ENCODE assay signal across 22 cellular contexts in genomic region chr5:173313311-173313710, GRCh38. TPM values are rescaled to one million over a fixed set of nuclear protein-coding genes. Genes with fewer than 3 reads are reported as not detected.
DNase-seq lines count a peak whose midpoint lies in the region; ATAC-seq, FAIRE-seq and TF ChIP-seq lines count a peak whose summit lies in the region.
"Had no signal": no experiment of that assay in that cellular context is flagged by ENCODE, and none has a peak within 500 bp of the region (broad histone marks: within the 10 kb centered on the region; RNA-seq: fewer than 3 reads in every experiment).

No MANE protein-coding gene starts in this region.

- H3K4me3 ChIP-seq in K562: no peak overlapping the region
- H3K4me3 ChIP-seq: PC-9, SJCRH30 had no signal

- CTCF ChIA-PET in K562 (lab: Yijun Ruan, JAX; ENCODE audit: low intra/inter-chr PET ratio): no interaction called here

- H3K4me1 ChIP-seq in K562 (replicated peaks in 1 of 2; ENCODE audit: control insufficient read depth in 2 of 2, insufficient read depth in 2 of 2, low read length in 2 of 2): peaks cover 8 to 37% of the 10 kb centered on the region in 2 experiments; a peak in 3 of 5 replicates

- no peak for TF ChIP-seq RAD21 in K562 (CRISPR knock-in tag; conservative IDR thresholded peaks at IDR 0.05 in 1 of 2, IDR thresholded peaks at IDR 0.05 in 1 of 2)

- H3K27ac ChIP-seq in K562 (ENCODE audit: extremely low read depth, low read depth, low read length): no peak overlapping the region
- H3K27ac ChIP-seq: KMS-11, PC-9, SJCRH30 had no signal

- TF ChIP-seq CTCF in K562 (IDR thresholded peaks at IDR 0.05 in 2 of 3, conservative IDR thresholded peaks at IDR 0.05 in 1 of 3; ENCODE audit: insufficient read depth in 2 of 3, low read depth in 1 of 3, low read length in 3 of 3) (no peak), type B pancreatic cell (conservative IDR thresholded peaks at IDR 0.05) (no peak)

- no peaks in the 10 kb centered on the region for H3K79me2 ChIP-seq in K562 (ENCODE audit: control insufficient read depth, insufficient read depth, low read length)

- H3K4me3 Mint-ChIP-seq in type B pancreatic cell: no peak overlapping the region

- no peaks in the 10 kb centered on the region for H3K27me3 ChIP-seq in K562 (ENCODE audit: control insufficient read depth in 2 of 2, insufficient read depth in 2 of 2, low read length in 2 of 2)
- H3K27me3 ChIP-seq: BE2C, SJCRH30 had no signal

- H3K9ac ChIP-seq in K562 (ENCODE audit: insufficient read depth in 1 of 2, low read depth in 2 of 2, low read length in 2 of 2): no peak overlapping the region
- H3K9ac ChIP-seq: KMS-11 had no signal

- H2AFZ ChIP-seq in K562 (ENCODE audit: low read depth, low read length): no peak overlapping the region
- H2AFZ ChIP-seq: PC-9 had no signal

- H3K4me2 ChIP-seq in K562 (ENCODE audit: insufficient read depth, low read length): no peak overlapping the region
- H3K4me2 ChIP-seq: KMS-11, PC-9 had no signal

- no TSS peak for BruUV-seq in K562 (replicated peaks; lab: Mats Ljungman, UMichigan)

- TF ChIP-seq EP300 in K562 (IDR thresholded peaks at IDR 0.05; ENCODE audit: low read length): no peak

- no peak for TF ChIP-seq POLR2A in K562 (conservative IDR thresholded peaks at IDR 0.05)

- peaks cover 3% of the 10 kb centered on the region for H3K36me3 Mint-ChIP-seq in type B pancreatic cell

- H3K36me3 ChIP-seq in K562 (ENCODE audit: control insufficient read depth, insufficient read depth, low read length): peaks cover 21% of the 10 kb centered on the region; the same call in 1 of the 3 replicates

- WGBS in K562 (ENCODE audit: insufficient coverage, low coverage, missing lambda C conversion rate): 35% methylated on average over 2 of the region's 2 CpGs

- no peaks in the 10 kb centered on the region for H4K20me1 ChIP-seq in K562 (replicated peaks; ENCODE audit: control insufficient read depth, insufficient read depth, low read length)

- no peaks in the 10 kb centered on the region for H3K9me3 Mint-ChIP-seq in type B pancreatic cell

- no peaks in the 10 kb centered on the region for H3K27me3 Mint-ChIP-seq in type B pancreatic cell

- ATAC-seq in K562 (no peak), GM21381 (IDR thresholded peaks at IDR 0.05; ENCODE audit: unreplicated experiment) (no peak)
- ATAC-seq: Right ventricle myocardium inferior, SK-N-SH treated with all-trans-retinoic acid at 6 μM for 48 hours had no signal

- FAIRE-seq in K562 (lab: Jason Lieb, UNC): no peak
- FAIRE-seq: D721Med, GM19239, H54 had no signal

- POLR2A ChIA-PET in K562 (lab: Yijun Ruan, JAX): interaction anchor here (0.5 to 2.2 kb wide), 5 partner anchors 11 to 268 kb away, joined by 3 to 5 read pairs (median 5); no protein-coding TSS in a partner anchor

- in situ Hi-C loops in K562 (cut with MboI): no loop called here

- no peaks in the 10 kb centered on the region for H3K9me3 ChIP-seq in K562 (replicated peaks; ENCODE audit: control insufficient read depth, insufficient read depth, low read depth, low read length)
- H3K9me3 ChIP-seq: BE2C had no signal

- H3K27ac Mint-ChIP-seq in type B pancreatic cell: peak overlapping the region; percentile 15

- H3K9me1 ChIP-seq in K562 (ENCODE audit: control insufficient read depth, insufficient read depth, low read length): no peaks in the 10 kb centered on the region

- intact Hi-C loops in K562 (cut with micrococcal nuclease) (no loop called here), head of caudate nucleus (cut with DNase I) (no loop called here)

- DNase-seq in LHCN-M2 (ENCODE audit: low read depth) (peak; percentile 79), K562 (ENCODE audit: extremely low read depth in 1 of 4, low spot score in 3 of 4) (no peak), myocyte (ENCODE audit: low read depth) (peak; percentile 40), type B pancreatic cell (ENCODE audit: extremely low spot score, unreplicated experiment) (no peak), head of caudate nucleus (no peak)
- DNase-seq in activated CD4-positive, alpha-beta T cell treated with anti-CD3 and anti-CD28 coated beads for 1 hour: no peak
- DNase-seq: BE2C, NCI-H1092, NCI-H1417 treated with DMSO at 0.1 percent for 48 hours, NCI-H1694 treated with DMSO at 0.1 percent for 48 hours, NCI-H2081, NCI-H2227 treated with DMSO at 0.1 percent for 48 hours, NCI-H526 treated with DMSO at 0.1 percent for 48 hours, SJCRH30 had no signal

- peaks cover 49% of the 10 kb centered on the region for H3K4me1 Mint-ChIP-seq in type B pancreatic cell (ENCODE audit: unreplicated experiment)

TF ChIP-seq in K562, 482 proteins besides CTCF, POLR2A, EP300 and RAD21:
- TF ChIP-seq RBM25 (IDR thresholded peaks at IDR 0.05; ENCODE audit: low read depth, low read length, severe bottlenecking) (peak; percentile 83), ADNP (tag; IDR thresholded peaks at IDR 0.05) (0 out of 2 replicates have a peak, but pooled peaks have one; percentile 42), TOE1 (IDR thresholded peaks at IDR 0.05; ENCODE audit: borderline replicate concordance) (no peak), TOE1 (CRISPR knock-in tag; IDR thresholded peaks at IDR 0.05; ENCODE audit: borderline replicate concordance, low read depth) (no peak), BCOR (IDR thresholded peaks at IDR 0.05) (0 out of 2 replicates have a peak, but pooled peaks have one; percentile 14)

RNA-seq across cellular contexts. Expression of gene STC2, which starts 14.9 kb away (rescaled TPM):
- total RNA-seq in LHCN-M2 (2014; rRNA removed): 1,426 and 2,025 TPM in 2 replicates
- 1,502 TPM for polyA plus RNA-seq in LHCN-M2 (2012)
- total RNA-seq in K562 (2011; cell fraction: chromatin; rRNA removed; ENCODE audit: low replicate concordance): 18.5 and 24.8 TPM in 2 replicates
- total RNA-seq in K562 (2011; cell fraction: nucleolus; rRNA removed): 30.9 and 40.0 TPM in 2 replicates
- 23.3 and 29.5 TPM in 2 replicates for total RNA-seq in K562 (2011; cell fraction: nucleoplasm; rRNA removed)
- 23.8 and 30.1 TPM in 2 replicates for total RNA-seq in K562 (2014; rRNA removed)
- total RNA-seq in K562 (2014; rRNA removed; fragmentation: Illumina TruSeq; extraction: Trizol): 6.5 and 7.4 TPM in 2 replicates
- total RNA-seq in K562 (2015; rRNA removed; fragmentation: Illumina TruSeq; extraction: Trizol): 7.2 and 8.9 TPM in 2 replicates
- total RNA-seq in K562 (2021): 19.2 and 21.8 TPM in 2 replicates
- 4.3 and 4.7 TPM in 2 replicates for polyA plus RNA-seq in K562 (2011; rRNA removed)
- 1.9 and 4.0 TPM in 2 replicates for polyA plus RNA-seq in K562 (2011; cell fraction: cytosol; rRNA removed)
- 8.8 and 11.6 TPM in 2 replicates for polyA plus RNA-seq in K562 (2011; cell fraction: nucleus; rRNA removed)
- 8.1 and 31.8 TPM in 2 replicates for polyA plus RNA-seq in K562 (2012)
- 11.4 and 16.1 TPM in 2 replicates for polyA plus RNA-seq in K562 (2014; fragmentation: Illumina TruSeq; extraction: Trizol)
- polyA plus RNA-seq in K562 (2014; fragmentation: Nextera tagmentation; extraction: Ambion mirVana): under 1 TPM; 0.62 to 0.63 TPM
- polyA plus RNA-seq in K562 (2014; rRNA removed): 25.6 and 31.7 TPM in 2 replicates
- polyA minus RNA-seq in K562 (2011; rRNA and poly(A)+ RNA removed): 4.0 and 5.4 TPM in 2 replicates
- polyA minus RNA-seq in K562 (2011; cell fraction: cytosol; rRNA and poly(A)+ RNA removed): 3.7 and 4.5 TPM in 2 replicates
- 16.7 and 17.5 TPM in 2 replicates for polyA minus RNA-seq in K562 (2011; cell fraction: nucleus; rRNA and poly(A)+ RNA removed)
- 482 and 489 TPM in 2 replicates for total RNA-seq in myocyte
- polyA plus RNA-seq in myocyte (2012): 203 TPM
- total RNA-seq in type B pancreatic cell (ENCODE audit: low replicate concordance): 25.7 and 45.3 TPM in 2 replicates

Comparison
In these comparisons a context has a peak if more than half of its experiments do, and no peak if none do; other contexts are left out.
1. DNase-seq: peak in LHCN-M2 (single experiment) and myocyte (single experiment); none in K562 (0 of 4), type B pancreatic cell (single experiment), activated CD4-positive, alpha-beta T cell treated with anti-CD3 and anti-CD28 coated beads for 1 hour (single experiment) and head of caudate nucleus (0 of 42).
2. RNA of gene STC2, which starts 14.9 kb away (total RNA-seq): 1,426 to 2,025 TPM in LHCN-M2 and 482 to 489 TPM in myocyte; 25.7 to 45.3 TPM in type B pancreatic cell and 6.5 to 40.0 TPM in K562; every median in the first group is over 10 times any median in the second.